15 cellular contexts compared by ENCODE assay signal in genomic region chr7:99751322-99752052, GRCh38. TPM values are rescaled to one million over a fixed set of nuclear protein-coding genes. Genes with fewer than 3 reads are reported as not detected.
DNase-seq lines count a peak whose midpoint lies in the region; ATAC-seq and TF ChIP-seq lines count a peak whose summit lies in the region.
"Not testable (repeated sequence)": the region's sequence is repeated elsewhere in the genome, so short reads cannot be mapped to it uniquely, and the experiment has no call there.
"Had no signal": no experiment of that assay in that cellular context is flagged by ENCODE, and none has a peak within 500 bp of the region (broad histone marks: within the 10 kb centered on the region; RNA-seq: fewer than 3 reads in every experiment).

No MANE protein-coding gene starts in this region.

- dilution Hi-C loops in mammary epithelial cell (cut with HindIII; ENCODE audit: low sequenced_read_pairs), result not testable (repeated sequence)

- WGBS in mammary epithelial cell (ENCODE audit: low coverage, missing lambda C conversion rate), result 3% methylated on average over 5 of the region's 5 CpGs
- 21% methylated on average over 5 of the region's 5 CpGs; no CpG with 5 or more reads in 1 of the 2 donors for WGBS in transverse colon (ENCODE audit: low coverage in 1 of 2), 2 donors

- intact Hi-C loops in mammary epithelial cell (cut with micrococcal nuclease); left colon (cut with DNase I, micrococcal nuclease); transverse colon (cut with DNase I; ENCODE audit: low total_unique reads): not testable (repeated sequence)

- DNase-seq in A172 (ENCODE audit: low spot score) (peak; percentile 12), HK-2 (ENCODE audit: unreplicated experiment) (peak; percentile 13), RKO (ENCODE audit: low spot score) (peak; percentile 62), mammary epithelial cell (peak; percentile 50), left colon (peak; percentile 30 to 64), transverse colon (peak; percentile 29)

- not testable (repeated sequence) for BruUV-seq in mammary epithelial cell (replicated peaks; lab: Mats Ljungman, UMichigan)

- H3K4me2 ChIP-seq in mammary epithelial cell (ENCODE audit: insufficient read depth, low read depth, low read length), result peak overlapping the region; percentile 43

- H3K9ac ChIP-seq in mammary epithelial cell (ENCODE audit: insufficient read depth, low read length), result not testable (repeated sequence)
- peak overlapping the region; percentile 56 for H3K9ac ChIP-seq in mucosa of stomach (ENCODE audit: low read length)

- H3K36me3 ChIP-seq in mammary epithelial cell (ENCODE audit: insufficient read depth, low read length); mucosa of stomach (ENCODE audit: control insufficient read depth, insufficient read depth, low read length); transverse colon: not testable (repeated sequence)

- H4K20me1 ChIP-seq in mammary epithelial cell (ENCODE audit: insufficient read depth, low read length), result not testable (repeated sequence)

- not testable (repeated sequence) for H3K9me3 ChIP-seq in mammary epithelial cell (replicated peaks; ENCODE audit: insufficient read depth, low read length); mucosa of stomach (ENCODE audit: control insufficient read depth, low read length); transverse colon

- not testable (repeated sequence) for H3K27ac ChIP-seq in mammary epithelial cell (ENCODE audit: insufficient read depth, low read depth, low read length)
- H3K27ac ChIP-seq in transverse colon, result peak overlapping the region; percentile 64 to 84 (median 79)

- not testable (repeated sequence) for H3K4me3 ChIP-seq in mammary epithelial cell (replicated peaks in 1 of 3; ENCODE audit: insufficient read depth in 1 of 3, low read depth in 2 of 3, low read length in 3 of 3); mucosa of stomach (ENCODE audit: low read length)
- peak overlapping the region in 1 of 4 donors; percentile 25 for H3K4me3 ChIP-seq in transverse colon

- H2AFZ ChIP-seq in mammary epithelial cell (ENCODE audit: low read depth, low read length), result peak overlapping the region; percentile 56

- TF ChIP-seq POLR2A in transverse colon (IDR thresholded peaks at IDR 0.05), result not testable (repeated sequence)

- not testable (repeated sequence) for H3K79me2 ChIP-seq in mammary epithelial cell (ENCODE audit: insufficient read depth, low read length)

- H3K4me1 ChIP-seq in mammary epithelial cell (ENCODE audit: insufficient read depth, low read length), result peaks cover 30% of the 10 kb centered on the region
- H3K4me1 ChIP-seq in mucosa of stomach (ENCODE audit: control insufficient read depth, insufficient read depth, low read length), result peaks cover 25% of the 10 kb centered on the region
- peaks cover 4 to 23% (median 10%) of the 10 kb centered on the region in 4 donors for H3K4me1 ChIP-seq in transverse colon

- H3K27me3 ChIP-seq in mammary epithelial cell (ENCODE audit: insufficient read depth, low read length); mucosa of stomach (ENCODE audit: control insufficient read depth, insufficient read depth, low read length); transverse colon: not testable (repeated sequence)

- TF ChIP-seq EP300 in transverse colon (IDR thresholded peaks at IDR 0.05; ENCODE audit: low read depth), result not testable (repeated sequence)

- in situ Hi-C loops in mammary epithelial cell (cut with MboI; ENCODE audit: low sequenced_read_pairs in 2 of 2); transverse colon (cut with MboI; ENCODE audit: low pct_ligation_motif_present in 1 of 4, low pct_unique_long_range_greater_than_20kb in 1 of 4, low sequenced_read_pairs in 3 of 4): not testable (repeated sequence)

- ATAC-seq in esophagus mucosa (peak; percentile 94), left colon (peak; percentile 94)

- CTCF ChIA-PET in mammary epithelial cell (lab: Charles Lee; ENCODE audit: low non-redundant PET), result not testable (repeated sequence)

- not testable (repeated sequence) for TF ChIP-seq CTCF in mammary epithelial cell (conservative IDR thresholded peaks at IDR 0.05 in 1 of 2, IDR thresholded peaks at IDR 0.05 in 1 of 2; ENCODE audit: extremely low read depth in 1 of 2, insufficient read depth in 1 of 2, low read depth in 1 of 2, low read length in 2 of 2); transverse colon (IDR thresholded peaks at IDR 0.05)

RNA-seq across cellular contexts. Expression of gene CYP3A7, which starts 16.5 kb away (rescaled TPM):
- not detected in 2 replicates for total RNA-seq in A172 (2014; rRNA removed; shearing (Covaris generic))
- total RNA-seq in mammary epithelial cell (not detected), esophagus mucosa (not detected), left colon (under 1 TPM; 0.34 to 0.39 TPM), transverse colon (1 to 10 TPM in 1 of 4 donors, under 1 TPM in 2, not detected in 1; 0.95 to 3.0 (median 0.96) TPM)
- polyA plus RNA-seq in mammary epithelial cell, result 0.02 TPM
- not detected for polyA minus RNA-seq in mammary epithelial cell
- total RNA-seq: activated CD4-positive, alpha-beta T cell treated with anti-CD3 and anti-CD28 coated beads, Interleukin-2, amount 10 ng/mL, durations not matched to agents 24 days and 14 days; activated T-cell treated with anti-CD3 and anti-CD28 coated beads, Interleukin-2, amount 50 U/mL, for 4 hours; CD4-positive, alpha-beta memory T cell; heart right ventricle; pulmonary artery endothelial cell; Right ventricle myocardium inferior; spleen had no signal
- polyA plus RNA-seq: heart right ventricle, spleen had no signal

RNA-seq across cellular contexts. Expression of gene CYP3A4, which starts 32.5 kb away (rescaled TPM):
- not detected in 2 replicates for total RNA-seq in A172 (2014; rRNA removed; shearing (Covaris generic))
- total RNA-seq in mammary epithelial cell, result not detected
- not detected for polyA plus RNA-seq in mammary epithelial cell
- not detected for polyA minus RNA-seq in mammary epithelial cell
- total RNA-seq in esophagus mucosa, result 0.24 TPM
- 10 to 100 TPM in 1 of 2 donors, 1 to 10 TPM in 1; 4.9 to 12.9 TPM for total RNA-seq in left colon
- 10 to 100 TPM in 3 of 4 donors, not detected in 1; 10.0 to 44.9 (median 22.1) TPM for total RNA-seq in transverse colon
- total RNA-seq: activated CD4-positive, alpha-beta T cell treated with anti-CD3 and anti-CD28 coated beads, Interleukin-2, amount 10 ng/mL, durations not matched to agents 24 days and 14 days; CD4-positive, alpha-beta memory T cell; heart right ventricle; pulmonary artery endothelial cell; Right ventricle myocardium inferior; spleen had no signal
- polyA plus RNA-seq: CD4-positive, alpha-beta memory T cell; heart right ventricle; spleen had no signal

Comparison
In these comparisons a context has a peak if more than half of its experiments do, and no peak if none do; other contexts are left out.
1. DNase-seq: peak in every context shown above with its lines; median percentile 62 in RKO; 50 in mammary epithelial cell; 47 in left colon; 29 in transverse colon; 13 in HK-2; 12 in A172.